24 cellular contexts compared by ENCODE assay signal in the genomic region with DNA sequence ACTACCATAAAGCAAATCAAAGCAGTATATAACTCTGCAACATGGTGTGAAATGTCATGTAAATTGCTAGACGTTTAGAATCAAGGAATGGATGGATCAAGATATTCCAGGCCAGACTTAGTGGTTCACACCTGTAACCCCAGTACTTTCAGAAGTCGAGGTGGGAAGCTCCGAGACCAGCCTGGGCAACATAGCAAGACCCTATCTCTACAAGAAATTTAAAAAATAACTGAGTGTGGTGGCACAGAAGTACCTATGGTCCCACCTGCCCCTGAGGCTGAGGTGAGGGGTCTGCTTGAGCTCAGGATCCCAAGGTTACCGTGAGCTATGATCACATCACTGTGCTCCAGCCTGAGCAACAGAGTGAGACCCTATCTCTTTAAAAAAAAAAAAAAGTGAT. TPM values are rescaled to one million over a fixed set of nuclear protein-coding genes. Genes with fewer than 3 reads are reported as not detected.
"Had no signal": no experiment of that assay in that cellular context is flagged by ENCODE, and none has a peak within 500 bp of the region (broad histone marks: within the 10 kb centered on the region; RNA-seq: fewer than 3 reads in every experiment).

No MANE protein-coding gene starts in this region.

- H3K9me3 Mint-ChIP-seq: T-helper 1 cell treated with Interleukin-12 subunit alpha and Interleukin-12 subunit beta and Interleukin-4 antibody, amounts not matched to agents 30 μg/mL and 1 μg/mL, for 36 hours had no signal

- DNase-seq: activated CD4-positive, alpha-beta T cell treated with anti-CD3 and anti-CD28 coated beads, Interleukin-2, amount 50 U/mL, for 1 hour; activated CD8-positive, alpha-beta memory T cell treated with anti-CD3 and anti-CD28 coated beads for 24 hours; activated gamma-delta T cell; activated naive CD4-positive, alpha-beta T cell treated with anti-CD3 and anti-CD28 coated beads, Interleukin-2, amount 50 U/mL, for 16 hours; adrenal gland; brain microvascular endothelial cell; dorsolateral prefrontal cortex; effector memory CD4-positive, alpha-beta T cell; gastrocnemius medialis; glutamatergic neuron; islet precursor cell; left ventricle myocardium inferior; mesendoderm; mucosa of descending colon; occipital lobe; spleen; stimulated activated naive CD4-positive, alpha-beta T cell; SW 1271; T-helper 9 cell; testis; transverse colon had no signal

- H3K27ac Mint-ChIP-seq: T-helper 1 cell treated with Interleukin-12 subunit alpha and Interleukin-12 subunit beta and Interleukin-4 antibody, amounts not matched to agents 30 μg/mL and 1 μg/mL, for 36 hours had no signal

- ATAC-seq: activated CD4-positive, CD25-positive, alpha-beta regulatory T cell treated with anti-CD3 and anti-CD28 coated beads, Interleukin-2, amount 50 U/mL, for 24 hours; gastrocnemius medialis; mucosa of descending colon had no signal

RNA-seq across cellular contexts. Expression of gene EZH2, which starts 2.8 kb away (rescaled TPM):
- total RNA-seq: ascending aorta had no signal
